ENCODE assay signal across 19 cellular contexts in genomic region chr21:15444118-15444960, GRCh38.
DNase-seq lines count a peak whose midpoint lies in the region; ATAC-seq and TF ChIP-seq lines count a peak whose summit lies in the region.
"Had no signal": no experiment of that assay in that cellular context is flagged by ENCODE, and none has a peak within 500 bp of the region (broad histone marks: within the 10 kb centered on the region; RNA-seq: fewer than 3 reads in every experiment).

No MANE protein-coding gene starts in this region.

- H2AK5ac ChIP-seq in neuronal stem cell (ENCODE audit: low read depth, low read length): no peak overlapping the region

- ATAC-seq in GM18858 (IDR thresholded peaks at IDR 0.05; ENCODE audit: unreplicated experiment): no peak
- ATAC-seq in activated CD4-positive, alpha-beta T cell treated with anti-CD3 and anti-CD28 coated beads for 36 hours: no peak
- ATAC-seq: activated CD8-positive, alpha-beta T cell treated with anti-CD3 and anti-CD28 coated beads, Interleukin-2, amount 10 ng/mL, durations not matched to agents 7 days and 5 days; heart left ventricle; left ventricle myocardium superior had no signal

- H3K9me3 Mint-ChIP-seq in activated CD4-positive, alpha-beta T cell treated with anti-CD3 and anti-CD28 coated beads for 36 hours (ENCODE audit: low read depth): peaks cover 13% of the 10 kb centered on the region
- peaks cover 15% of the 10 kb centered on the region for H3K9me3 Mint-ChIP-seq in chondrocyte (ENCODE audit: low read depth)

- H3K9me3 ChIP-seq in iPS-15b (ENCODE audit: control insufficient read depth, insufficient read depth, low read length): no peaks in the 10 kb centered on the region
- peaks cover 0 to 11% of the 10 kb centered on the region in 2 donors for H3K9me3 ChIP-seq in neuronal stem cell (replicated peaks in 1 of 2; ENCODE audit: control insufficient read depth in 2 of 2, insufficient read depth in 1 of 2, low read depth in 1 of 2, low read length in 2 of 2)

- H3K27me3 ChIP-seq in iPS-15b (ENCODE audit: control insufficient read depth, insufficient read depth, low read length) (no peaks in the 10 kb centered on the region), neuronal stem cell (ENCODE audit: control insufficient read depth in 3 of 3, insufficient read depth in 3 of 3, low read depth in 1 of 3, low read length in 3 of 3) (no peaks in the 10 kb centered on the region)
- H3K27me3 ChIP-seq: heart left ventricle had no signal

- no peak overlapping the region for H3K27ac Mint-ChIP-seq in activated CD4-positive, alpha-beta T cell treated with anti-CD3 and anti-CD28 coated beads for 36 hours
- H3K27ac Mint-ChIP-seq in chondrocyte (ENCODE audit: unreplicated experiment): no peak overlapping the region
- H3K27ac Mint-ChIP-seq: activated CD8-positive, alpha-beta T cell treated with anti-CD3 and anti-CD28 coated beads, Interleukin-2, amount 10 ng/mL, durations not matched to agents 7 days and 5 days had no signal

- no peaks in the 10 kb centered on the region for H3K36me3 ChIP-seq in iPS-15b (ENCODE audit: control insufficient read depth, insufficient read depth, low read length)
- H3K36me3 ChIP-seq in neuronal stem cell (replicated peaks in 1 of 2; ENCODE audit: control insufficient read depth in 2 of 2, insufficient read depth in 2 of 2, low read length in 2 of 2): no peaks in the 10 kb centered on the region
- H3K36me3 ChIP-seq: heart left ventricle had no signal

- no peaks in the 10 kb centered on the region for H3K79me1 ChIP-seq in neuronal stem cell (ENCODE audit: low read depth, low read length)

- intact Hi-C loops in activated CD4-positive, alpha-beta T cell treated with anti-CD3 and anti-CD28 coated beads for 36 hours (cut with DNase I, micrococcal nuclease): no loop called here

- H3K4ac ChIP-seq in neuronal stem cell (ENCODE audit: low read length): no peak overlapping the region

- H4K8ac ChIP-seq in neuronal stem cell (ENCODE audit: low read depth, low read length): no peak overlapping the region

- no peak overlapping the region for H3K4me2 ChIP-seq in neuronal stem cell (ENCODE audit: insufficient read depth, low read length, poor library complexity, severe bottlenecking)

- H2BK5ac ChIP-seq in neuronal stem cell (ENCODE audit: low read length): no peak overlapping the region

- DNase-seq in NCI-H460 (ENCODE audit: extremely low read depth, low read depth): peak; percentile 44
- DNase-seq in neuronal stem cell (ENCODE audit: low spot score): no peak
- DNase-seq in putamen (ENCODE audit: low spot score): no peak
- no peak for DNase-seq in activated CD4-positive, alpha-beta T cell treated with anti-CD3 and anti-CD28 coated beads for 36 hours
- DNase-seq in chondrocyte (ENCODE audit: low spot score): no peak
- DNase-seq: activated CD8-positive, alpha-beta T cell treated with anti-CD3 and anti-CD28 coated beads, Interleukin-2, amount 10 ng/mL, durations not matched to agents 7 days and 5 days; DMS 273 treated with DMSO at 0.1 percent for 48 hours; GM23248; heart left ventricle; KBM-7; left ventricle myocardium superior; naive B cell; NCI-H1417 treated with DMSO at 0.1 percent for 48 hours; right cardiac atrium; stimulated activated CD4-positive, alpha-beta T cell treated with anti-CD3 and anti-CD28 coated beads, Interleukin-2, amount 100 ng/mL, for 24 hours had no signal

- no peaks in the 10 kb centered on the region for H3K36me3 Mint-ChIP-seq in activated CD4-positive, alpha-beta T cell treated with anti-CD3 and anti-CD28 coated beads for 36 hours (ENCODE audit: low read depth)
- peaks cover 2% of the 10 kb centered on the region for H3K36me3 Mint-ChIP-seq in chondrocyte (ENCODE audit: low read depth)

- no peak overlapping the region for H2BK12ac ChIP-seq in neuronal stem cell (ENCODE audit: low read length)

- no peak overlapping the region for H3K9ac ChIP-seq in iPS-15b (ENCODE audit: low read depth, low read length)
- H3K9ac ChIP-seq in neuronal stem cell (ENCODE audit: low read depth, low read length, poor library complexity): no peak overlapping the region
- H3K9ac ChIP-seq: GM23248 had no signal

- peak overlapping the region; percentile 27 for H3K18ac ChIP-seq in neuronal stem cell (ENCODE audit: low read length)

- H3K23ac ChIP-seq in neuronal stem cell (ENCODE audit: low read depth, low read length, poor library complexity): no peak overlapping the region

- H4K91ac ChIP-seq in neuronal stem cell (ENCODE audit: low read depth, low read length, poor library complexity): no peak overlapping the region

- no peaks in the 10 kb centered on the region for H3K27me3 Mint-ChIP-seq in activated CD4-positive, alpha-beta T cell treated with anti-CD3 and anti-CD28 coated beads for 36 hours
- H3K27me3 Mint-ChIP-seq in chondrocyte (ENCODE audit: low read depth): no peaks in the 10 kb centered on the region
- H3K27me3 Mint-ChIP-seq: naive B cell had no signal

- peak overlapping the region; percentile 6 for H3K4me3 ChIP-seq in iPS-15b (ENCODE audit: low read depth, low read length)
- H3K4me3 ChIP-seq in neuronal stem cell (ENCODE audit: low read length in 2 of 2): no peak overlapping the region
- H3K4me3 ChIP-seq: GM23248, heart left ventricle, SK-N-MC had no signal

- H2BK120ac ChIP-seq in neuronal stem cell (ENCODE audit: low read depth, low read length): no peak overlapping the region

- peak overlapping the region; percentile 7 for H2AFZ ChIP-seq in neuronal stem cell (ENCODE audit: low read length)
- H2AFZ ChIP-seq: GM23248 had no signal

- H3K4me1 ChIP-seq in iPS-15b (ENCODE audit: control insufficient read depth, insufficient read depth, low read length) (peaks cover 24% of the 10 kb centered on the region), neuronal stem cell (ENCODE audit: control insufficient read depth in 2 of 2, insufficient read depth in 1 of 2, low read depth in 1 of 2, low read length in 2 of 2) (peaks cover 14 to 30% of the 10 kb centered on the region in 2 donors)

- H2BK15ac ChIP-seq in neuronal stem cell (ENCODE audit: low read length): no peak overlapping the region

- POLR2A ChIA-PET in activated CD4-positive, alpha-beta T cell treated with anti-CD3 and anti-CD28 coated beads for 36 hours (lab: Charles Lee): no interaction called here

- no CpG with 5 or more reads among the region's 7 CpGs for WGBS in neuronal stem cell (ENCODE audit: extremely low coverage in 2 of 2, insufficient read length in 2 of 2, insufficient replicate concordance in 1 of 2), 2 donors

- H3K27ac ChIP-seq in C4-2B (peak overlapping the region; percentile 15), neuronal stem cell (replicated peaks; ENCODE audit: low read length) (no peak overlapping the region)
- H3K27ac ChIP-seq: GM23248, SK-N-MC had no signal

- no peak overlapping the region for H3K4me3 Mint-ChIP-seq in activated CD4-positive, alpha-beta T cell treated with anti-CD3 and anti-CD28 coated beads for 36 hours
- H3K4me3 Mint-ChIP-seq in chondrocyte (ENCODE audit: unreplicated experiment): no peak overlapping the region
- H3K4me3 Mint-ChIP-seq: activated CD8-positive, alpha-beta T cell treated with anti-CD3 and anti-CD28 coated beads, Interleukin-2, amount 10 ng/mL, durations not matched to agents 7 days and 5 days had no signal

- H3K14ac ChIP-seq in neuronal stem cell (ENCODE audit: low read length): no peak overlapping the region

- CTCF ChIA-PET in activated CD4-positive, alpha-beta T cell treated with anti-CD3 and anti-CD28 coated beads for 36 hours (lab: Charles Lee): no interaction called here

- peaks cover 8% of the 10 kb centered on the region for H3K4me1 Mint-ChIP-seq in activated CD4-positive, alpha-beta T cell treated with anti-CD3 and anti-CD28 coated beads for 36 hours
- peaks cover 13% of the 10 kb centered on the region for H3K4me1 Mint-ChIP-seq in chondrocyte (ENCODE audit: low read depth)

- TF ChIP-seq CTCF in C4-2B (conservative IDR thresholded peaks at IDR 0.05) (no peak), chondrocyte (IDR thresholded peaks at IDR 0.05) (no peak)
